Comparison of ENCODE assay signal across 27 cellular contexts in the genomic region with DNA sequence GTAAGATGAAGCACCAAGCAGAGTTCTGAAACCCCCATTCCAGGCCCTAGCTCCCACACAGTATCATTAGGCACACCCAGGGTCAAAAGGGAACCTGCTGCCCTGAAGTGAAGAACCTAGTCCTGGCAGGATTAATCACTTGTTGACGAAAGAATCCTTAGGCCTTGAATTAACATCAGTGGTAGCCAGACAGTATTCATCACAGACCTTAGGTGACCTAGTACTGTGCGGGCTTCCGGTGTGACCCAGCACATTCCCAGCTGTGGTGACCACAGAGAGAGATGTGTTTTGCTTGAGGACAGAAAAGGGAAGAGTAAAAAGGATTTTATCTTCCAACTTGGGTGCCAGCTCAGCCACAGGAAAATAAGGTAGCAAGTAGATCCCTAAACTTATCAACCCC.
"Had no signal": no experiment of that assay in that cellular context is flagged by ENCODE, and none has a peak within 500 bp of the region (broad histone marks: within the 10 kb centered on the region; RNA-seq: fewer than 3 reads in every experiment).

No MANE protein-coding gene starts in this region.

- H3K4me1 Mint-ChIP-seq: activated CD4-positive, alpha-beta T cell treated with anti-CD3 and anti-CD28 coated beads, Interleukin-2, amount 10 ng/mL, durations not matched to agents 7 days and 5 days; activated naive CD4-positive, alpha-beta T cell treated with anti-CD3 and anti-CD28 coated beads, Interleukin-2, amount 50 U/mL, for 24 hours; activated naive CD8-positive, alpha-beta T cell treated with anti-CD3 and anti-CD28 coated beads, Interleukin-2, amount 10 ng/mL, durations not matched to agents 7 days and 5 days had no signal

- H3K27me3 Mint-ChIP-seq: activated CD4-positive, alpha-beta T cell treated with anti-CD3 and anti-CD28 coated beads, Interleukin-2, amount 10 ng/mL, durations not matched to agents 7 days and 5 days; activated naive CD4-positive, alpha-beta T cell treated with anti-CD3 and anti-CD28 coated beads, Interleukin-2, amount 50 U/mL, for 24 hours; activated naive CD8-positive, alpha-beta T cell treated with anti-CD3 and anti-CD28 coated beads, Interleukin-2, amount 10 ng/mL, durations not matched to agents 7 days and 5 days; activated T-cell treated with anti-CD3 and anti-CD28 coated beads, Interleukin-2, amount 50 U/mL, for 24 hours had no signal

- H3K27ac Mint-ChIP-seq: activated CD4-positive, alpha-beta T cell treated with anti-CD3 and anti-CD28 coated beads, Interleukin-2, amount 10 ng/mL, durations not matched to agents 7 days and 5 days; activated CD8-positive, alpha-beta T cell treated with anti-CD3 and anti-CD28 coated beads, Interleukin-2, amount 10 ng/mL, durations not matched to agents 7 days and 5 days; activated naive CD4-positive, alpha-beta T cell treated with anti-CD3 and anti-CD28 coated beads, Interleukin-2, amount 50 U/mL, for 24 hours; activated naive CD8-positive, alpha-beta T cell treated with anti-CD3 and anti-CD28 coated beads, Interleukin-2, amount 10 ng/mL, durations not matched to agents 7 days and 5 days; activated T-cell treated with anti-CD3 and anti-CD28 coated beads, Interleukin-2, amount 50 U/mL, for 24 hours; activated T-helper 2 cell treated with anti-CD3 and anti-CD28 coated beads, Interferon-gamma antibody, Interleukin-2, Interleukin-4, amounts not matched to agents 10 μg/mL and 5 μg/mL and 100 μg/mL, durations not matched to agents 14 hours and 24 hours and 36 hours had no signal

- DNase-seq: activated CD4-positive, alpha-beta T cell treated with anti-CD3 and anti-CD28 coated beads, Interleukin-2, amount 10 ng/mL, durations not matched to agents 7 days and 5 days; activated CD4-positive, alpha-beta T cell treated with anti-CD3 and anti-CD28 coated beads, Interleukin-2, amount 50 U/mL, for 48 hours; activated CD8-positive, alpha-beta T cell treated with anti-CD3 and anti-CD28 coated beads, Interleukin-2, amount 10 ng/mL, durations not matched to agents 7 days and 5 days; activated gamma-delta T cell; activated naive CD4-positive, alpha-beta T cell treated with Interleukin-2 at 50 U/mL for 16 hours; activated naive CD8-positive, alpha-beta T cell treated with anti-CD3 and anti-CD28 coated beads, Interleukin-2, amount 10 ng/mL, durations not matched to agents 7 days and 5 days; activated T-cell treated with anti-CD3 and anti-CD28 coated beads, Interleukin-2, amount 50 U/mL, for 24 hours; amygdala; cerebellar nuclear complex; NCI-H1092 treated with DMSO at 0.1 percent for 48 hours; NCI-H1417; NCI-H146; NCI-H187; NCI-H2029 treated with DMSO at 0.1 percent for 48 hours; NCI-H2107; NCI-H2171 treated with DMSO at 0.1 percent for 48 hours; NCI-H2227 treated with DMSO at 0.1 percent for 48 hours; NCI-H446; NCI-H510A treated with DMSO at 0.1 percent for 48 hours; NCI-H526 treated with DMSO at 0.1 percent for 48 hours; NCI-H82; PC-3; Peyer's patch; SIG-M5; T1000 had no signal

- H3K36me3 Mint-ChIP-seq: activated naive CD4-positive, alpha-beta T cell treated with anti-CD3 and anti-CD28 coated beads, Interleukin-2, amount 50 U/mL, for 24 hours; activated naive CD8-positive, alpha-beta T cell treated with anti-CD3 and anti-CD28 coated beads, Interleukin-2, amount 10 ng/mL, durations not matched to agents 7 days and 5 days had no signal

- H3K4me3 Mint-ChIP-seq: activated CD4-positive, alpha-beta T cell treated with anti-CD3 and anti-CD28 coated beads, Interleukin-2, amount 10 ng/mL, durations not matched to agents 7 days and 5 days; activated CD8-positive, alpha-beta T cell treated with anti-CD3 and anti-CD28 coated beads, Interleukin-2, amount 10 ng/mL, durations not matched to agents 7 days and 5 days; activated naive CD4-positive, alpha-beta T cell treated with anti-CD3 and anti-CD28 coated beads, Interleukin-2, amount 50 U/mL, for 24 hours; activated naive CD8-positive, alpha-beta T cell treated with anti-CD3 and anti-CD28 coated beads, Interleukin-2, amount 10 ng/mL, durations not matched to agents 7 days and 5 days; activated T-cell treated with anti-CD3 and anti-CD28 coated beads, Interleukin-2, amount 50 U/mL, for 24 hours had no signal

- H3K9me3 Mint-ChIP-seq: activated naive CD4-positive, alpha-beta T cell treated with anti-CD3 and anti-CD28 coated beads, Interleukin-2, amount 50 U/mL, for 24 hours; activated naive CD8-positive, alpha-beta T cell treated with anti-CD3 and anti-CD28 coated beads, Interleukin-2, amount 10 ng/mL, durations not matched to agents 7 days and 5 days; activated T-cell treated with anti-CD3 and anti-CD28 coated beads, Interleukin-2, amount 50 U/mL, for 24 hours had no signal
